ENCODE assay signal across 2 cellular contexts in genomic region chr1:103576784-103577183, GRCh38. TPM values are rescaled to one million over a fixed set of nuclear protein-coding genes. Genes with fewer than 3 reads are reported as not detected.
"Had no signal": no experiment of that assay in that cellular context is flagged by ENCODE, and none has a peak within 500 bp of the region (broad histone marks: within the 10 kb centered on the region; RNA-seq: fewer than 3 reads in every experiment).

No MANE protein-coding gene starts in this region.

RNA-seq across cellular contexts. Expression of gene AMY2A, which starts 40.4 kb away (rescaled TPM):
- total RNA-seq: G401, GM12878 had no signal
- polyA plus RNA-seq: GM12878 had no signal
